In genomic region chr9:112925058-112925641, GRCh38 we compare ENCODE assay signal across 8 cellular contexts. TPM values are rescaled to one million over a fixed set of nuclear protein-coding genes. Genes with fewer than 3 reads are reported as not detected.
DNase-seq lines count a peak whose midpoint lies in the region; ATAC-seq and TF ChIP-seq lines count a peak whose summit lies in the region.

No MANE protein-coding gene starts in this region.

- intact Hi-C loops in testis (cut with DNase I; ENCODE audit: low total_unique reads), result no loop called here

- H3K4me3 ChIP-seq in Jurkat, Clone E6-1 (ENCODE audit: low read length), result no peak overlapping the region
- H3K4me3 ChIP-seq in fibroblast of the aortic adventitia (ENCODE audit: low read depth, low read length) (no peak overlapping the region), testis (no peak overlapping the region)

- no peaks in the 10 kb centered on the region for H3K4me1 ChIP-seq in testis

- CTCF ChIA-PET in RWPE1 (lab: Yijun Ruan, JAX), result interaction anchor here (0.7 to 1.0 kb wide), 5 partner anchors 13 to 187 kb away, joined by 3 to 5 read pairs (median 3); no protein-coding TSS in a partner anchor

- TF ChIP-seq CTCF in RWPE1 (conservative IDR thresholded peaks at IDR 0.05; ENCODE audit: low read depth), result peak; percentile 70
- peak; percentile 25 for TF ChIP-seq CTCF in fibroblast of the aortic adventitia (IDR thresholded peaks at IDR 0.05; ENCODE audit: insufficient read depth, low read length)
- peak; percentile 21 to 42 (median 25) for TF ChIP-seq CTCF in testis (IDR thresholded peaks at IDR 0.05)

- peak; percentile 30 for DNase-seq in EH (ENCODE audit: low read depth)
- peak; percentile 15 for DNase-seq in Jurkat, Clone E6-1 (ENCODE audit: low read depth, low spot score)
- DNase-seq in RWPE1 (ENCODE audit: low spot score), result peak; percentile 69
- DNase-seq in fibroblast of the aortic adventitia (ENCODE audit: low read depth), result peak; percentile 43
- peak; percentile 35 for DNase-seq in testis

- no peak for TF ChIP-seq POLR2A in testis (IDR thresholded peaks at IDR 0.05)

- ATAC-seq in HG03460 (IDR thresholded peaks at IDR 0.05; ENCODE audit: unreplicated experiment), result no peak
- no peak for ATAC-seq in GM19395 (IDR thresholded peaks at IDR 0.05; ENCODE audit: unreplicated experiment)
- ATAC-seq in GM18868 (IDR thresholded peaks at IDR 0.05; ENCODE audit: unreplicated experiment), result no peak

- H3K9me3 ChIP-seq in testis, result no peaks in the 10 kb centered on the region

- no peaks in the 10 kb centered on the region for H3K27me3 ChIP-seq in testis

- POLR2A ChIA-PET in RWPE1 (lab: Yijun Ruan, JAX; ENCODE audit: low non-redundant PET), result no interaction called here

- 38% methylated on average over 8 of the region's 8 CpGs for WGBS in testis, 2 donors

- no peak overlapping the region for H3K27ac ChIP-seq in RWPE1
- no peak overlapping the region for H3K27ac ChIP-seq in testis

- H3K36me3 ChIP-seq in testis (ENCODE audit: low read depth, missing control alignments), result no peaks in the 10 kb centered on the region

RNA-seq across cellular contexts. Expression of gene SLC46A2, which starts 34.5 kb away (rescaled TPM):
- polyA plus RNA-seq in Jurkat, Clone E6-1 (2012; ENCODE audit: insufficient read depth, insufficient read length), result not detected
- total RNA-seq in fibroblast of the aortic adventitia (ENCODE audit: low replicate concordance) (not detected in 2 replicates), testis (1 to 10 TPM; 1.4 to 2.4 TPM)
- polyA plus RNA-seq in testis (ENCODE audit: insufficient read depth, low read depth, low replicate concordance), result 1.9 TPM

Comparison
In these comparisons a context has a peak if more than half of its experiments do, and no peak if none do; other contexts are left out.
1. DNase-seq: peak in every context shown above with its lines; median percentile 69 in RWPE1; 43 in fibroblast of the aortic adventitia; 35 in testis; 30 in EH; 15 in Jurkat, Clone E6-1.